ENCODE assay signal across 1 cellular context in the genomic region with DNA sequence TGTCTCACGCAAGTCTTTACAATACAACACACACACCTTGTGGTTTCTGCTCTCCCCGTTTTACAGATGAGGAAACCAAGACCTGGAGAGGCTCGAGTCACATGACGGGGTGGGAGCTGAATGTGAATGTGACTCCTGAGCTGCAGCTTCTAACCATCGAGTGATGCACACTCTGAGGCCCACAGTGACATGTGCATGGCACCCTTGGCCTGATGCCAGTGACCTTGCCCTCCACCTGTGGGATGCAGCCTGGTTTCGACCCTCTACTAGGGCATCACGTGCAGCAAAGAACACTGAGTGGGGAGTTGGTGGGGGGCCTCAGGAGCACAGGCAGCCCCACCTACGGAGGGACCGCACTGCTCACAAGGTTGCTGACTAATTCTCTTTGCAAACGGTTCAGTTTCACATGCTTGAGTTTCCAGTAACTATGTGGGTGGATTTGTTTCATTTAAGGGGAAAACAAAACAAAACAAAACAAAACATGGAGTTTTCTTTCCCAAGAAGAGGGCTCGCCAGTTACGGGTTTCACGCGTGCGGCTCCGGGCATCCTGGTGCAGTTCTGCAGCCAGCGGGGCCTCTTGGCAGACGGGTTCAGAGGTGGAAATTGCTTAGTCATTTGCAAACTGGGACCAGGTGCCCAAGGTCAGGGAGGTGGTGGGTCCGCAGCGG.
TF ChIP-seq lines count a peak whose summit lies in the region.

No MANE protein-coding gene starts in this region.

TF ChIP-seq in GM12878, 131 proteins besides CTCF, POLR2A, EP300 and RAD21 (continued from another document):
- TF ChIP-seq, protein P1, sequence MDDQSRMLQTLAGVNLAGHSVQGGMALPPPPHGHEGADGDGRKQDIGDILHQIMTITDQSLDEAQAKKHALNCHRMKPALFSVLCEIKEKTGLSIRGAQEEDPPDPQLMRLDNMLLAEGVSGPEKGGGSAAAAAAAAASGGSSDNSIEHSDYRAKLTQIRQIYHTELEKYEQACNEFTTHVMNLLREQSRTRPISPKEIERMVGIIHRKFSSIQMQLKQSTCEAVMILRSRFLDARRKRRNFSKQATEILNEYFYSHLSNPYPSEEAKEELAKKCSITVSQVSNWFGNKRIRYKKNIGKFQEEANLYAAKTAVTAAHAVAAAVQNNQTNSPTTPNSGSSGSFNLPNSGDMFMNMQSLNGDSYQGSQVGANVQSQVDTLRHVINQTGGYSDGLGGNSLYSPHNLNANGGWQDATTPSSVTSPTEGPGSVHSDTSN (IDR thresholded peaks at IDR 0.05; ENCODE audit: insufficient replicate concordance, low read depth, low read length) = no peak
- TF ChIP-seq DPF2 (IDR thresholded peaks at IDR 0.05) (peak; percentile 47; the same call in 1 of the 2 replicates), EGR1 (IDR thresholded peaks at IDR 0.05; ENCODE audit: borderline replicate concordance in 1 of 2, low read depth in 2 of 2, low read length in 2 of 2) (no peak), NBN (IDR thresholded peaks at IDR 0.05) (no peak), CREM (IDR thresholded peaks at IDR 0.05; ENCODE audit: low read depth) (no peak), CEBPB (IDR thresholded peaks at IDR 0.05; ENCODE audit: borderline replicate concordance in 1 of 2, low read depth in 2 of 2, low read length in 2 of 2) (no peak), FOXK2 (IDR thresholded peaks at IDR 0.05) (no peak), HDGF (IDR thresholded peaks at IDR 0.05) (0 out of 2 replicates have a peak, but pooled peaks have one; percentile 26), MTA2 (IDR thresholded peaks at IDR 0.05; ENCODE audit: low read depth) (no peak; the same call in 1 of the 2 replicates), FOS (IDR thresholded peaks at IDR 0.05; ENCODE audit: borderline replicate concordance, extremely low read depth, insufficient read length) (no peak), IKZF1 (conservative IDR thresholded peaks at IDR 0.05) (peak; percentile 60), ZZZ3 (IDR thresholded peaks at IDR 0.05; ENCODE audit: control insufficient read depth, insufficient read length, low read depth) (no peak), TCF12 (IDR thresholded peaks at IDR 0.05; ENCODE audit: low read depth, low read length) (no peak), TCF7 (IDR thresholded peaks at IDR 0.05; ENCODE audit: borderline replicate concordance) (no peak), TBL1XR1 (IDR thresholded peaks at IDR 0.05; ENCODE audit: low read depth, low read length) (no peak), ATF7 (IDR thresholded peaks at IDR 0.05; ENCODE audit: low read depth) (no peak), SUZ12 (IDR thresholded peaks at IDR 0.05; ENCODE audit: unreplicated experiment) (no peak), ZNF622 (IDR thresholded peaks at IDR 0.05) (no peak)
- TF ChIP-seq, protein P2, sequence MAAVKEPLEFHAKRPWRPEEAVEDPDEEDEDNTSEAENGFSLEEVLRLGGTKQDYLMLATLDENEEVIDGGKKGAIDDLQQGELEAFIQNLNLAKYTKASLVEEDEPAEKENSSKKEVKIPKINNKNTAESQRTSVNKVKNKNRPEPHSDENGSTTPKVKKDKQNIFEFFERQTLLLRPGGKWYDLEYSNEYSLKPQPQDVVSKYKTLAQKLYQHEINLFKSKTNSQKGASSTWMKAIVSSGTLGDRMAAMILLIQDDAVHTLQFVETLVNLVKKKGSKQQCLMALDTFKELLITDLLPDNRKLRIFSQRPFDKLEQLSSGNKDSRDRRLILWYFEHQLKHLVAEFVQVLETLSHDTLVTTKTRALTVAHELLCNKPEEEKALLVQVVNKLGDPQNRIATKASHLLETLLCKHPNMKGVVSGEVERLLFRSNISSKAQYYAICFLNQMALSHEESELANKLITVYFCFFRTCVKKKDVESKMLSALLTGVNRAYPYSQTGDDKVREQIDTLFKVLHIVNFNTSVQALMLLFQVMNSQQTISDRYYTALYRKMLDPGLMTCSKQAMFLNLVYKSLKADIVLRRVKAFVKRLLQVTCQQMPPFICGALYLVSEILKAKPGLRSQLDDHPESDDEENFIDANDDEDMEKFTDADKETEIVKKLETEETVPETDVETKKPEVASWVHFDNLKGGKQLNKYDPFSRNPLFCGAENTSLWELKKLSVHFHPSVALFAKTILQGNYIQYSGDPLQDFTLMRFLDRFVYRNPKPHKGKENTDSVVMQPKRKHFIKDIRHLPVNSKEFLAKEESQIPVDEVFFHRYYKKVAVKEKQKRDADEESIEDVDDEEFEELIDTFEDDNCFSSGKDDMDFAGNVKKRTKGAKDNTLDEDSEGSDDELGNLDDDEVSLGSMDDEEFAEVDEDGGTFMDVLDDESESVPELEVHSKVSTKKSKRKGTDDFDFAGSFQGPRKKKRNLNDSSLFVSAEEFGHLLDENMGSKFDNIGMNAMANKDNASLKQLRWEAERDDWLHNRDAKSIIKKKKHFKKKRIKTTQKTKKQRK (IDR thresholded peaks at IDR 0.05; ENCODE audit: low read depth, low read length) = no peak
- TF ChIP-seq, protein P3, sequence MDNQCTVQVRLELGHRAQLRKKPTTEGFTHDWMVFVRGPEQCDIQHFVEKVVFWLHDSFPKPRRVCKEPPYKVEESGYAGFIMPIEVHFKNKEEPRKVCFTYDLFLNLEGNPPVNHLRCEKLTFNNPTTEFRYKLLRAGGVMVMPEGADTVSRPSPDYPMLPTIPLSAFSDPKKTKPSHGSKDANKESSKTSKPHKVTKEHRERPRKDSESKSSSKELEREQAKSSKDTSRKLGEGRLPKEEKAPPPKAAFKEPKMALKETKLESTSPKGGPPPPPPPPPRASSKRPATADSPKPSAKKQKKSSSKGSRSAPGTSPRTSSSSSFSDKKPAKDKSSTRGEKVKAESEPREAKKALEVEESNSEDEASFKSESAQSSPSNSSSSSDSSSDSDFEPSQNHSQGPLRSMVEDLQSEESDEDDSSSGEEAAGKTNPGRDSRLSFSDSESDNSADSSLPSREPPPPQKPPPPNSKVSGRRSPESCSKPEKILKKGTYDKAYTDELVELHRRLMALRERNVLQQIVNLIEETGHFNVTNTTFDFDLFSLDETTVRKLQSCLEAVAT (IDR thresholded peaks at IDR 0.05) = no peak
- TF ChIP-seq, protein P4, sequence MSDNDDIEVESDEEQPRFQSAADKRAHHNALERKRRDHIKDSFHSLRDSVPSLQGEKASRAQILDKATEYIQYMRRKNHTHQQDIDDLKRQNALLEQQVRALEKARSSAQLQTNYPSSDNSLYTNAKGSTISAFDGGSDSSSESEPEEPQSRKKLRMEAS (IDR thresholded peaks at IDR 0.05; ENCODE audit: low read depth, low read length) = no peak
- TF ChIP-seq, protein P5, sequence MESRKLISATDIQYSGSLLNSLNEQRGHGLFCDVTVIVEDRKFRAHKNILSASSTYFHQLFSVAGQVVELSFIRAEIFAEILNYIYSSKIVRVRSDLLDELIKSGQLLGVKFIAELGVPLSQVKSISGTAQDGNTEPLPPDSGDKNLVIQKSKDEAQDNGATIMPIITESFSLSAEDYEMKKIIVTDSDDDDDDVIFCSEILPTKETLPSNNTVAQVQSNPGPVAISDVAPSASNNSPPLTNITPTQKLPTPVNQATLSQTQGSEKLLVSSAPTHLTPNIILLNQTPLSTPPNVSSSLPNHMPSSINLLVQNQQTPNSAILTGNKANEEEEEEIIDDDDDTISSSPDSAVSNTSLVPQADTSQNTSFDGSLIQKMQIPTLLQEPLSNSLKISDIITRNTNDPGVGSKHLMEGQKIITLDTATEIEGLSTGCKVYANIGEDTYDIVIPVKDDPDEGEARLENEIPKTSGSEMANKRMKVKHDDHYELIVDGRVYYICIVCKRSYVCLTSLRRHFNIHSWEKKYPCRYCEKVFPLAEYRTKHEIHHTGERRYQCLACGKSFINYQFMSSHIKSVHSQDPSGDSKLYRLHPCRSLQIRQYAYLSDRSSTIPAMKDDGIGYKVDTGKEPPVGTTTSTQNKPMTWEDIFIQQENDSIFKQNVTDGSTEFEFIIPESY (IDR thresholded peaks at IDR 0.05) = no peak
- TF ChIP-seq, protein P6, sequence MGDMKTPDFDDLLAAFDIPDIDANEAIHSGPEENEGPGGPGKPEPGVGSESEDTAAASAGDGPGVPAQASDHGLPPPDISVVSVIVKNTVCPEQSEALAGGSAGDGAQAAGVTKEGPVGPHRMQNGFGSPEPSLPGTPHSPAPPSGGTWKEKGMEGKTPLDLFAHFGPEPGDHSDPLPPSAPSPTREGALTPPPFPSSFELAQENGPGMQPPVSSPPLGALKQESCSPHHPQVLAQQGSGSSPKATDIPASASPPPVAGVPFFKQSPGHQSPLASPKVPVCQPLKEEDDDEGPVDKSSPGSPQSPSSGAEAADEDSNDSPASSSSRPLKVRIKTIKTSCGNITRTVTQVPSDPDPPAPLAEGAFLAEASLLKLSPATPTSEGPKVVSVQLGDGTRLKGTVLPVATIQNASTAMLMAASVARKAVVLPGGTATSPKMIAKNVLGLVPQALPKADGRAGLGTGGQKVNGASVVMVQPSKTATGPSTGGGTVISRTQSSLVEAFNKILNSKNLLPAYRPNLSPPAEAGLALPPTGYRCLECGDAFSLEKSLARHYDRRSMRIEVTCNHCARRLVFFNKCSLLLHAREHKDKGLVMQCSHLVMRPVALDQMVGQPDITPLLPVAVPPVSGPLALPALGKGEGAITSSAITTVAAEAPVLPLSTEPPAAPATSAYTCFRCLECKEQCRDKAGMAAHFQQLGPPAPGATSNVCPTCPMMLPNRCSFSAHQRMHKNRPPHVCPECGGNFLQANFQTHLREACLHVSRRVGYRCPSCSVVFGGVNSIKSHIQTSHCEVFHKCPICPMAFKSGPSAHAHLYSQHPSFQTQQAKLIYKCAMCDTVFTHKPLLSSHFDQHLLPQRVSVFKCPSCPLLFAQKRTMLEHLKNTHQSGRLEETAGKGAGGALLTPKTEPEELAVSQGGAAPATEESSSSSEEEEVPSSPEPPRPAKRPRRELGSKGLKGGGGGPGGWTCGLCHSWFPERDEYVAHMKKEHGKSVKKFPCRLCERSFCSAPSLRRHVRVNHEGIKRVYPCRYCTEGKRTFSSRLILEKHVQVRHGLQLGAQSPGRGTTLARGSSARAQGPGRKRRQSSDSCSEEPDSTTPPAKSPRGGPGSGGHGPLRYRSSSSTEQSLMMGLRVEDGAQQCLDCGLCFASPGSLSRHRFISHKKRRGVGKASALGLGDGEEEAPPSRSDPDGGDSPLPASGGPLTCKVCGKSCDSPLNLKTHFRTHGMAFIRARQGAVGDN (IDR thresholded peaks at IDR 0.05) = no peak
- TF ChIP-seq, protein P7, sequence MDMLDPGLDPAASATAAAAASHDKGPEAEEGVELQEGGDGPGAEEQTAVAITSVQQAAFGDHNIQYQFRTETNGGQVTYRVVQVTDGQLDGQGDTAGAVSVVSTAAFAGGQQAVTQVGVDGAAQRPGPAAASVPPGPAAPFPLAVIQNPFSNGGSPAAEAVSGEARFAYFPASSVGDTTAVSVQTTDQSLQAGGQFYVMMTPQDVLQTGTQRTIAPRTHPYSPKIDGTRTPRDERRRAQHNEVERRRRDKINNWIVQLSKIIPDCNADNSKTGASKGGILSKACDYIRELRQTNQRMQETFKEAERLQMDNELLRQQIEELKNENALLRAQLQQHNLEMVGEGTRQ (IDR thresholded peaks at IDR 0.05; ENCODE audit: borderline replicate concordance, low read depth, low read length) = no peak
- TF ChIP-seq, protein P8, sequence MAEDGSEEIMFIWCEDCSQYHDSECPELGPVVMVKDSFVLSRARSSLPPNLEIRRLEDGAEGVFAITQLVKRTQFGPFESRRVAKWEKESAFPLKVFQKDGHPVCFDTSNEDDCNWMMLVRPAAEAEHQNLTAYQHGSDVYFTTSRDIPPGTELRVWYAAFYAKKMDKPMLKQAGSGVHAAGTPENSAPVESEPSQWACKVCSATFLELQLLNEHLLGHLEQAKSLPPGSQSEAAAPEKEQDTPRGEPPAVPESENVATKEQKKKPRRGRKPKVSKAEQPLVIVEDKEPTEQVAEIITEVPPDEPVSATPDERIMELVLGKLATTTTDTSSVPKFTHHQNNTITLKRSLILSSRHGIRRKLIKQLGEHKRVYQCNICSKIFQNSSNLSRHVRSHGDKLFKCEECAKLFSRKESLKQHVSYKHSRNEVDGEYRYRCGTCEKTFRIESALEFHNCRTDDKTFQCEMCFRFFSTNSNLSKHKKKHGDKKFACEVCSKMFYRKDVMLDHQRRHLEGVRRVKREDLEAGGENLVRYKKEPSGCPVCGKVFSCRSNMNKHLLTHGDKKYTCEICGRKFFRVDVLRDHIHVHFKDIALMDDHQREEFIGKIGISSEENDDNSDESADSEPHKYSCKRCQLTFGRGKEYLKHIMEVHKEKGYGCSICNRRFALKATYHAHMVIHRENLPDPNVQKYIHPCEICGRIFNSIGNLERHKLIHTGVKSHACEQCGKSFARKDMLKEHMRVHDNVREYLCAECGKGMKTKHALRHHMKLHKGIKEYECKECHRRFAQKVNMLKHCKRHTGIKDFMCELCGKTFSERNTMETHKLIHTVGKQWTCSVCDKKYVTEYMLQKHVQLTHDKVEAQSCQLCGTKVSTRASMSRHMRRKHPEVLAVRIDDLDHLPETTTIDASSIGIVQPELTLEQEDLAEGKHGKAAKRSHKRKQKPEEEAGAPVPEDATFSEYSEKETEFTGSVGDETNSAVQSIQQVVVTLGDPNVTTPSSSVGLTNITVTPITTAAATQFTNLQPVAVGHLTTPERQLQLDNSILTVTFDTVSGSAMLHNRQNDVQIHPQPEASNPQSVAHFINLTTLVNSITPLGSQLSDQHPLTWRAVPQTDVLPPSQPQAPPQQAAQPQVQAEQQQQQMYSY (CRISPR knock-in tag; IDR thresholded peaks at IDR 0.05) = no peak
- TF ChIP-seq, protein P9, sequence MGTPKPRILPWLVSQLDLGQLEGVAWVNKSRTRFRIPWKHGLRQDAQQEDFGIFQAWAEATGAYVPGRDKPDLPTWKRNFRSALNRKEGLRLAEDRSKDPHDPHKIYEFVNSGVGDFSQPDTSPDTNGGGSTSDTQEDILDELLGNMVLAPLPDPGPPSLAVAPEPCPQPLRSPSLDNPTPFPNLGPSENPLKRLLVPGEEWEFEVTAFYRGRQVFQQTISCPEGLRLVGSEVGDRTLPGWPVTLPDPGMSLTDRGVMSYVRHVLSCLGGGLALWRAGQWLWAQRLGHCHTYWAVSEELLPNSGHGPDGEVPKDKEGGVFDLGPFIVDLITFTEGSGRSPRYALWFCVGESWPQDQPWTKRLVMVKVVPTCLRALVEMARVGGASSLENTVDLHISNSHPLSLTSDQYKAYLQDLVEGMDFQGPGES (IDR thresholded peaks at IDR 0.05) = no peak
- TF ChIP-seq, protein P10, sequence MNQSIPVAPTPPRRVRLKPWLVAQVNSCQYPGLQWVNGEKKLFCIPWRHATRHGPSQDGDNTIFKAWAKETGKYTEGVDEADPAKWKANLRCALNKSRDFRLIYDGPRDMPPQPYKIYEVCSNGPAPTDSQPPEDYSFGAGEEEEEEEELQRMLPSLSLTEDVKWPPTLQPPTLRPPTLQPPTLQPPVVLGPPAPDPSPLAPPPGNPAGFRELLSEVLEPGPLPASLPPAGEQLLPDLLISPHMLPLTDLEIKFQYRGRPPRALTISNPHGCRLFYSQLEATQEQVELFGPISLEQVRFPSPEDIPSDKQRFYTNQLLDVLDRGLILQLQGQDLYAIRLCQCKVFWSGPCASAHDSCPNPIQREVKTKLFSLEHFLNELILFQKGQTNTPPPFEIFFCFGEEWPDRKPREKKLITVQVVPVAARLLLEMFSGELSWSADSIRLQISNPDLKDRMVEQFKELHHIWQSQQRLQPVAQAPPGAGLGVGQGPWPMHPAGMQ (IDR thresholded peaks at IDR 0.05; ENCODE audit: borderline replicate concordance) = no peak
